14 cellular contexts compared by ENCODE assay signal in genomic region chr12:109292342-109292711, GRCh38. TPM values are rescaled to one million over a fixed set of nuclear protein-coding genes. Genes with fewer than 3 reads are reported as not detected.
DNase-seq lines count a peak whose midpoint lies in the region; TF ChIP-seq lines count a peak whose summit lies in the region.
"Had no signal": no experiment of that assay in that cellular context is flagged by ENCODE, and none has a peak within 500 bp of the region (broad histone marks: within the 10 kb centered on the region; RNA-seq: fewer than 3 reads in every experiment).

No MANE protein-coding gene starts in this region.

- peak overlapping the region; percentile 88 for H2AFZ ChIP-seq in neuronal stem cell (ENCODE audit: low read length)

- peak overlapping the region; percentile 59 for H2BK12ac ChIP-seq in neuronal stem cell (ENCODE audit: low read length)

- peak overlapping the region; percentile 94 for H2BK5ac ChIP-seq in neuronal stem cell (ENCODE audit: low read length)

- H3K27me3 ChIP-seq in BE2C = no peaks in the 10 kb centered on the region
- H3K27me3 ChIP-seq in WERI-Rb-1 (ENCODE audit: insufficient read depth, low read depth, severe bottlenecking) = no peaks in the 10 kb centered on the region
- H3K27me3 ChIP-seq in esophagus muscularis mucosa = no peaks in the 10 kb centered on the region
- peaks cover 0 to 5% (median 0%) of the 10 kb centered on the region in 3 experiments for H3K27me3 ChIP-seq in neuronal stem cell (ENCODE audit: control insufficient read depth in 3 of 3, insufficient read depth in 3 of 3, low read depth in 1 of 3, low read length in 3 of 3)
- H3K27me3 ChIP-seq in uterus = no peaks in the 10 kb centered on the region

- H3K27ac ChIP-seq in WERI-Rb-1 = peak overlapping the region; percentile 81
- peak overlapping the region in 3 of 4 donors; percentile 68 to 75 (median 69) for H3K27ac ChIP-seq in esophagus muscularis mucosa (replicated peaks in 1 of 4)
- peak overlapping the region; percentile 89 for H3K27ac ChIP-seq in neuronal stem cell (replicated peaks; ENCODE audit: low read length)
- peak overlapping the region in 1 of 2 donors; percentile 33 for H3K27ac ChIP-seq in uterus

- no peak overlapping the region for H3K9ac ChIP-seq in neuronal stem cell (ENCODE audit: low read depth, low read length, poor library complexity)

- H2BK120ac ChIP-seq in neuronal stem cell (ENCODE audit: low read depth, low read length) = peak overlapping the region; percentile 98

- peak overlapping the region; percentile 97 for H3K18ac ChIP-seq in neuronal stem cell (ENCODE audit: low read length)

- no peak for DNase-seq in BE2C
- no peak for DNase-seq in WERI-Rb-1
- no peak for DNase-seq in esophagus muscularis mucosa (ENCODE audit: extremely low spot score)
- DNase-seq in neuronal stem cell (ENCODE audit: low spot score) = no peak
- DNase-seq in uterus = no peak
- DNase-seq in GOT3 (lab: John Stamatoyannopoulos, UW) = no peak
- DNase-seq in NCI-H2171 treated with DMSO at 0.1 percent for 48 hours (lab: John Stamatoyannopoulos, UW) = no peak
- no peak for DNase-seq in NCI-H446 treated with DMSO at 0.1 percent for 48 hours (lab: John Stamatoyannopoulos, UW)
- DNase-seq: CD4-positive, alpha-beta memory T cell; KG1; NCI-H1048; NCI-H2081 treated with DMSO at 0.1 percent for 48 hours; NCI-H226 had no signal

- TF ChIP-seq CTCF in BE2C (IDR thresholded peaks at IDR 0.05; ENCODE audit: low read depth, low read length) (no peak), WERI-Rb-1 (IDR thresholded peaks at IDR 0.05; ENCODE audit: low read depth, low read length) (no peak), esophagus muscularis mucosa (IDR thresholded peaks at IDR 0.05) (no peak), uterus (IDR thresholded peaks at IDR 0.05) (no peak)

- no peak overlapping the region for H4K8ac ChIP-seq in neuronal stem cell (ENCODE audit: low read depth, low read length)

- intact Hi-C loops in esophagus muscularis mucosa (cut with DNase I) = no loop called here
- intact Hi-C loops in uterus (cut with DNase I; ENCODE audit: low total_unique reads) = no loop called here

- H3K9me3 ChIP-seq in BE2C (no peaks in the 10 kb centered on the region), WERI-Rb-1 (ENCODE audit: severe bottlenecking) (no peaks in the 10 kb centered on the region), esophagus muscularis mucosa (no peaks in the 10 kb centered on the region), neuronal stem cell (replicated peaks in 1 of 2; ENCODE audit: control insufficient read depth in 2 of 2, insufficient read depth in 1 of 2, low read depth in 1 of 2, low read length in 2 of 2) (no peaks in the 10 kb centered on the region), uterus (no peaks in the 10 kb centered on the region)

- no peaks in the 10 kb centered on the region for H3K79me1 ChIP-seq in neuronal stem cell (ENCODE audit: low read depth, low read length)

- 84% methylated on average over 5 of the region's 5 CpGs for WGBS in esophagus muscularis mucosa
- WGBS in neuronal stem cell (ENCODE audit: extremely low coverage in 2 of 2, insufficient read length in 2 of 2, insufficient replicate concordance in 1 of 2), 2 donors = no CpG with 5 or more reads among the region's 5 CpGs

- no peak overlapping the region for H3K23ac ChIP-seq in neuronal stem cell (ENCODE audit: low read depth, low read length, poor library complexity)

- H3K4me1 ChIP-seq in BE2C = peaks cover 6% of the 10 kb centered on the region
- H3K4me1 ChIP-seq in esophagus muscularis mucosa = peaks cover 5 to 20% (median 18%) of the 10 kb centered on the region in 4 donors
- peaks cover 12 to 18% of the 10 kb centered on the region in 2 donors for H3K4me1 ChIP-seq in neuronal stem cell (ENCODE audit: control insufficient read depth in 2 of 2, insufficient read depth in 1 of 2, low read depth in 1 of 2, low read length in 2 of 2)
- H3K4me1 ChIP-seq in uterus = peaks cover 0 to 4% of the 10 kb centered on the region in 2 donors

- no peak for TF ChIP-seq EP300 in esophagus muscularis mucosa (IDR thresholded peaks at IDR 0.05)

- TF ChIP-seq POLR2A in esophagus muscularis mucosa (IDR thresholded peaks at IDR 0.05; ENCODE audit: low read depth) (no peak), uterus (IDR thresholded peaks at IDR 0.05) (no peak)

- no peaks in the 10 kb centered on the region for H3K36me3 ChIP-seq in BE2C
- H3K36me3 ChIP-seq in WERI-Rb-1 = no peaks in the 10 kb centered on the region
- H3K36me3 ChIP-seq in esophagus muscularis mucosa = no peaks in the 10 kb centered on the region
- H3K36me3 ChIP-seq in neuronal stem cell (replicated peaks in 1 of 2; ENCODE audit: control insufficient read depth in 2 of 2, insufficient read depth in 2 of 2, low read length in 2 of 2) = no peaks in the 10 kb centered on the region
- no peaks in the 10 kb centered on the region for H3K36me3 ChIP-seq in uterus

- peak overlapping the region; percentile 48; the same call in 1 of the 2 replicates for H3K4me3 ChIP-seq in BE2C (ENCODE audit: low read depth, low read length)
- peak overlapping the region; percentile 38 for H3K4me3 ChIP-seq in WERI-Rb-1 (ENCODE audit: low read depth, low read length)
- H3K4me3 ChIP-seq in esophagus muscularis mucosa = no peak overlapping the region
- H3K4me3 ChIP-seq in neuronal stem cell (ENCODE audit: low read length in 2 of 2) = no peak overlapping the region
- no peak overlapping the region for H3K4me3 ChIP-seq in uterus

- no peak overlapping the region for H3K4ac ChIP-seq in neuronal stem cell (ENCODE audit: low read length)

- H3K4me2 ChIP-seq in neuronal stem cell (ENCODE audit: insufficient read depth, low read length, poor library complexity, severe bottlenecking) = peak overlapping the region; percentile 51

- H2AK5ac ChIP-seq in neuronal stem cell (ENCODE audit: low read depth, low read length) = peak overlapping the region; percentile 91

- no peak overlapping the region for H3K14ac ChIP-seq in neuronal stem cell (ENCODE audit: low read length)

- no peak overlapping the region for H4K91ac ChIP-seq in neuronal stem cell (ENCODE audit: low read depth, low read length, poor library complexity)

- H2BK15ac ChIP-seq in neuronal stem cell (ENCODE audit: low read length) = peak overlapping the region; percentile 86

RNA-seq across cellular contexts. Expression of gene FOXN4, which starts 16.8 kb away (rescaled TPM):
- polyA plus RNA-seq in BE2C (2012; ENCODE audit: insufficient read depth, insufficient read length, low read depth) = 0.73 TPM
- total RNA-seq in esophagus muscularis mucosa = not detected
- polyA plus RNA-seq in neuronal stem cell (2013, experiment 1 of 2) = 0.33 TPM
- polyA plus RNA-seq in neuronal stem cell (2013, experiment 2 of 2) = 0.44 TPM
- not detected for total RNA-seq in uterus
- total RNA-seq: CD4-positive, alpha-beta memory T cell; M059J had no signal
- polyA plus RNA-seq: CD4-positive, alpha-beta memory T cell had no signal

RNA-seq across cellular contexts. Expression of gene MYO1H, which starts 55.4 kb away (rescaled TPM):
- polyA plus RNA-seq in BE2C (2012; ENCODE audit: insufficient read depth, insufficient read length, low read depth) = not detected
- not detected for total RNA-seq in esophagus muscularis mucosa
- not detected for polyA plus RNA-seq in neuronal stem cell (2013, experiment 1 of 2)
- 0.11 TPM for polyA plus RNA-seq in neuronal stem cell (2013, experiment 2 of 2)
- not detected for total RNA-seq in uterus
- total RNA-seq: CD4-positive, alpha-beta memory T cell; M059J had no signal
- polyA plus RNA-seq: CD4-positive, alpha-beta memory T cell had no signal

Comparison
In these comparisons a context has a peak if more than half of its experiments do, and no peak if none do; other contexts are left out.
1. H3K4me3 ChIP-seq: peak in BE2C (single experiment) and WERI-Rb-1 (single experiment); none in esophagus muscularis mucosa (0 of 4), neuronal stem cell (0 of 2) and uterus (0 of 2).